8 cellular contexts compared by ENCODE assay signal in genomic region chr1:147084273-147085096, GRCh38.
DNase-seq lines count a peak whose midpoint lies in the region; ATAC-seq and TF ChIP-seq lines count a peak whose summit lies in the region.

No MANE protein-coding gene starts in this region.

- ATAC-seq in HG02623 (IDR thresholded peaks at IDR 0.05; ENCODE audit: unreplicated experiment) (peak; percentile 41), WTC11 (peak; percentile 75)
- ATAC-seq in central memory CD8-positive, alpha-beta T cell (replicated peaks; ENCODE audit: extremely low read depth, poor library complexity, severe bottlenecking) = peak; percentile 76

- peaks cover 6% of the 10 kb centered on the region; the same call in 1 of the 2 replicates for H3K36me3 Mint-ChIP-seq in WTC11
- H3K36me3 Mint-ChIP-seq in central memory CD8-positive, alpha-beta T cell (ENCODE audit: insufficient read depth) = peaks cover 11% of the 10 kb centered on the region

- peaks cover 66% of the 10 kb centered on the region for H3K27me3 Mint-ChIP-seq in WTC11 (ENCODE audit: low read depth)
- peaks cover 33% of the 10 kb centered on the region for H3K27me3 Mint-ChIP-seq in central memory CD8-positive, alpha-beta T cell

- H3K9me3 Mint-ChIP-seq in WTC11 = peaks cover 8% of the 10 kb centered on the region
- H3K9me3 Mint-ChIP-seq in central memory CD8-positive, alpha-beta T cell = no peaks in the 10 kb centered on the region

- no peaks in the 10 kb centered on the region for H3K36me3 ChIP-seq in kidney epithelial cell (ENCODE audit: control insufficient read depth, insufficient read depth, low read length)

- H3K27ac Mint-ChIP-seq in WTC11 = peak overlapping the region; percentile 100
- peak overlapping the region; percentile 99 for H3K27ac Mint-ChIP-seq in central memory CD8-positive, alpha-beta T cell (ENCODE audit: low read depth)

- peaks cover 28% of the 10 kb centered on the region for H3K27me3 ChIP-seq in kidney epithelial cell (ENCODE audit: control insufficient read depth, insufficient read depth, low read length)

- POLR2A ChIA-PET in WTC11 (lab: Charles Lee) = interaction anchor here (0.5 to 1.9 kb wide), 16 partner anchors 9 to 697 kb away, joined by 3 to 19 read pairs (median 3); partner anchors contain the start of genes CHD1L and PRKAB2

- H3K4me3 ChIP-seq in GM12864 (ENCODE audit: low read depth, low read length) = peak overlapping the region; percentile 71
- H3K4me3 ChIP-seq in kidney epithelial cell (ENCODE audit: low read depth, low read length) = peak overlapping the region; percentile 55

- peak; percentile 92 for DNase-seq in GM12864 (ENCODE audit: low read depth)
- DNase-seq in NCI-H187 treated with DMSO at 0.1 percent for 48 hours (lab: John Stamatoyannopoulos, UW) = peak; percentile 55
- DNase-seq in WTC11 (ENCODE audit: low spot score) = peak; percentile 75
- DNase-seq in central memory CD8-positive, alpha-beta T cell (ENCODE audit: low spot score in 2 of 2) = peak; percentile 63 to 67
- peak; percentile 72 for DNase-seq in kidney epithelial cell (ENCODE audit: low read depth)
- peak; percentile 92 for DNase-seq in stimulated activated CD4-positive, alpha-beta T cell treated with anti-CD3 and anti-CD28 coated beads, Interleukin-15, amount 100 ng/mL, for 24 hours
- DNase-seq in epidermal melanocyte (ENCODE audit: insufficient read length, low spot score) = no peak

- TF ChIP-seq CTCF in GM12864 (IDR thresholded peaks at IDR 0.05; ENCODE audit: low read depth, low read length, missing control alignments) (no peak), WTC11 (IDR thresholded peaks at IDR 0.05) (no peak), kidney epithelial cell (IDR thresholded peaks at IDR 0.05; ENCODE audit: insufficient read depth, low read length, poor library complexity, severe bottlenecking) (no peak)

- peak overlapping the region; percentile 95 for H3K4me3 Mint-ChIP-seq in WTC11
- peak overlapping the region; percentile 93 for H3K4me3 Mint-ChIP-seq in central memory CD8-positive, alpha-beta T cell

- H3K4me1 Mint-ChIP-seq in WTC11 = peaks cover 27% of the 10 kb centered on the region
- peaks cover 34% of the 10 kb centered on the region for H3K4me1 Mint-ChIP-seq in central memory CD8-positive, alpha-beta T cell

- CTCF ChIA-PET in WTC11 (lab: Charles Lee) = interaction anchor here (1.1 to 2.1 kb wide), 2 partner anchors 157 to 166 kb away, joined by 3 to 9 read pairs; partner anchors contain the start of gene CHD1L

TF ChIP-seq in WTC11, 78 proteins besides CTCF, POLR2A, EP300 and RAD21 (continues in another document):
- TF ChIP-seq FOXJ3 (CRISPR knock-in tag; IDR thresholded peaks at IDR 0.05; ENCODE audit: borderline replicate concordance) (peak; percentile 89; the same call in 1 of the 2 replicates), FOXP1 (CRISPR knock-in tag; IDR thresholded peaks at IDR 0.05; ENCODE audit: borderline replicate concordance) (no peak; the same call in none of the 2 replicates), CDX4 (CRISPR knock-in tag; IDR thresholded peaks at IDR 0.05; ENCODE audit: borderline replicate concordance) (peak; percentile 95), NR3C1 (CRISPR knock-in tag; conservative IDR thresholded peaks at IDR 0.05; ENCODE audit: low read depth) (no peak), TP53 (CRISPR knock-in tag; IDR thresholded peaks at IDR 0.05) (0 out of 2 replicates have a peak, but pooled peaks have one; percentile 56), OVOL2 (CRISPR knock-in tag; IDR thresholded peaks at IDR 0.05; ENCODE audit: borderline replicate concordance) (peak; percentile 81; the same call in 1 of the 2 replicates), ZNF423 (CRISPR knock-in tag; IDR thresholded peaks at IDR 0.05) (peak; percentile 42; the same call in 1 of the 2 replicates), ZNF512 (CRISPR knock-in tag; IDR thresholded peaks at IDR 0.05; ENCODE audit: borderline replicate concordance) (no peak), ELF4 (CRISPR knock-in tag; IDR thresholded peaks at IDR 0.05; ENCODE audit: low read depth) (no peak), TEAD4 (CRISPR knock-in tag; IDR thresholded peaks at IDR 0.05) (peak; percentile 75; the same call in 1 of the 2 replicates), ZNF232 (CRISPR knock-in tag; IDR thresholded peaks at IDR 0.05) (0 out of 2 replicates have a peak, but pooled peaks have one; percentile 6), ZNF138 (CRISPR knock-in tag; conservative IDR thresholded peaks at IDR 0.05) (no peak), IRF2 (CRISPR knock-in tag; IDR thresholded peaks at IDR 0.05; ENCODE audit: borderline replicate concordance, low read depth) (no peak)
- TF ChIP-seq, protein P1, sequence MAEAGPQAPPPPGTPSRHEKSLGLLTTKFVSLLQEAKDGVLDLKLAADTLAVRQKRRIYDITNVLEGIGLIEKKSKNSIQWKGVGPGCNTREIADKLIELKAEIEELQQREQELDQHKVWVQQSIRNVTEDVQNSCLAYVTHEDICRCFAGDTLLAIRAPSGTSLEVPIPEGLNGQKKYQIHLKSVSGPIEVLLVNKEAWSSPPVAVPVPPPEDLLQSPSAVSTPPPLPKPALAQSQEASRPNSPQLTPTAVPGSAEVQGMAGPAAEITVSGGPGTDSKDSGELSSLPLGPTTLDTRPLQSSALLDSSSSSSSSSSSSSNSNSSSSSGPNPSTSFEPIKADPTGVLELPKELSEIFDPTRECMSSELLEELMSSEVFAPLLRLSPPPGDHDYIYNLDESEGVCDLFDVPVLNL (CRISPR knock-in tag; IDR thresholded peaks at IDR 0.05; ENCODE audit: borderline replicate concordance, low read depth) = 0 out of 2 replicates have a peak, but pooled peaks have one; percentile 45
- TF ChIP-seq, protein P2, sequence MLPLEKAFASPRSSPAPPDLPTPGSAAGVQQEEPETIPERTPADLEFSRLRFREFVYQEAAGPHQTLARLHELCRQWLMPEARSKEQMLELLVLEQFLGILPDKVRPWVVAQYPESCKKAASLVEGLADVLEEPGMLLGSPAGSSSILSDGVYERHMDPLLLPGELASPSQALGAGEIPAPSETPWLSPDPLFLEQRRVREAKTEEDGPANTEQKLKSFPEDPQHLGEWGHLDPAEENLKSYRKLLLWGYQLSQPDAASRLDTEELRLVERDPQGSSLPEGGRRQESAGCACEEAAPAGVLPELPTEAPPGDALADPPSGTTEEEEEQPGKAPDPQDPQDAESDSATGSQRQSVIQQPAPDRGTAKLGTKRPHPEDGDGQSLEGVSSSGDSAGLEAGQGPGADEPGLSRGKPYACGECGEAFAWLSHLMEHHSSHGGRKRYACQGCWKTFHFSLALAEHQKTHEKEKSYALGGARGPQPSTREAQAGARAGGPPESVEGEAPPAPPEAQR (CRISPR knock-in tag; IDR thresholded peaks at IDR 0.05) = 0 out of 2 replicates have a peak, but pooled peaks have one; percentile 62
- TF ChIP-seq, protein P3, sequence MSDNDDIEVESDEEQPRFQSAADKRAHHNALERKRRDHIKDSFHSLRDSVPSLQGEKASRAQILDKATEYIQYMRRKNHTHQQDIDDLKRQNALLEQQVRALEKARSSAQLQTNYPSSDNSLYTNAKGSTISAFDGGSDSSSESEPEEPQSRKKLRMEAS (CRISPR knock-in tag; IDR thresholded peaks at IDR 0.05) = peak; percentile 70
- TF ChIP-seq, protein P4, sequence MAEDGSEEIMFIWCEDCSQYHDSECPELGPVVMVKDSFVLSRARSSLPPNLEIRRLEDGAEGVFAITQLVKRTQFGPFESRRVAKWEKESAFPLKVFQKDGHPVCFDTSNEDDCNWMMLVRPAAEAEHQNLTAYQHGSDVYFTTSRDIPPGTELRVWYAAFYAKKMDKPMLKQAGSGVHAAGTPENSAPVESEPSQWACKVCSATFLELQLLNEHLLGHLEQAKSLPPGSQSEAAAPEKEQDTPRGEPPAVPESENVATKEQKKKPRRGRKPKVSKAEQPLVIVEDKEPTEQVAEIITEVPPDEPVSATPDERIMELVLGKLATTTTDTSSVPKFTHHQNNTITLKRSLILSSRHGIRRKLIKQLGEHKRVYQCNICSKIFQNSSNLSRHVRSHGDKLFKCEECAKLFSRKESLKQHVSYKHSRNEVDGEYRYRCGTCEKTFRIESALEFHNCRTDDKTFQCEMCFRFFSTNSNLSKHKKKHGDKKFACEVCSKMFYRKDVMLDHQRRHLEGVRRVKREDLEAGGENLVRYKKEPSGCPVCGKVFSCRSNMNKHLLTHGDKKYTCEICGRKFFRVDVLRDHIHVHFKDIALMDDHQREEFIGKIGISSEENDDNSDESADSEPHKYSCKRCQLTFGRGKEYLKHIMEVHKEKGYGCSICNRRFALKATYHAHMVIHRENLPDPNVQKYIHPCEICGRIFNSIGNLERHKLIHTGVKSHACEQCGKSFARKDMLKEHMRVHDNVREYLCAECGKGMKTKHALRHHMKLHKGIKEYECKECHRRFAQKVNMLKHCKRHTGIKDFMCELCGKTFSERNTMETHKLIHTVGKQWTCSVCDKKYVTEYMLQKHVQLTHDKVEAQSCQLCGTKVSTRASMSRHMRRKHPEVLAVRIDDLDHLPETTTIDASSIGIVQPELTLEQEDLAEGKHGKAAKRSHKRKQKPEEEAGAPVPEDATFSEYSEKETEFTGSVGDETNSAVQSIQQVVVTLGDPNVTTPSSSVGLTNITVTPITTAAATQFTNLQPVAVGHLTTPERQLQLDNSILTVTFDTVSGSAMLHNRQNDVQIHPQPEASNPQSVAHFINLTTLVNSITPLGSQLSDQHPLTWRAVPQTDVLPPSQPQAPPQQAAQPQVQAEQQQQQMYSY (CRISPR knock-in tag; IDR thresholded peaks at IDR 0.05) = no peak; the same call in 1 of the 2 replicates
